In the genomic region with DNA sequence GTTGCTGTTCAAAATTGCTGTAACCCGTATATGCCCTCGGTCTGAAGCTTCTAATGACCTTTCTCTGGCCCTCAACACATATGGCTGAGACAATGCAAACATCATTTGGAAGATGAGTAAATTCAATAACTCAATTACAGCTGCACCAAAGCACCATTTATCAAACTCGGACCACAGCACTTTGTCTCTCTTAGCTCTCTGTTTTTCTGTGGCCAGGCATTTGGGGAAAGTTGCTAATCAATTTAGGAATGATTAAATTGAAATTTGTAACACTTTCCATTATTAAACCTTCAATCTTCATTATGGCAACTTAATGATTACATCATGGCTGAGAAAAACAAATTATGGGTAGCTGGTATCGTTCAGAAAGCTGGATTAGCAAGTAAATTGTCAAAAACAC, we compare ENCODE assay signal across 19 cellular contexts.
DNase-seq lines count a peak whose midpoint lies in the region; ATAC-seq and TF ChIP-seq lines count a peak whose summit lies in the region.
"Had no signal": no experiment of that assay in that cellular context is flagged by ENCODE, and none has a peak within 500 bp of the region (broad histone marks: within the 10 kb centered on the region; RNA-seq: fewer than 3 reads in every experiment).

No MANE protein-coding gene starts in this region.

- ATAC-seq in heart right ventricle, result no peak
- ATAC-seq: K562 had no signal

- no peak for TF ChIP-seq CTCF in left ventricle myocardium inferior (IDR thresholded peaks at IDR 0.05; ENCODE audit: borderline replicate concordance)
- TF ChIP-seq CTCF in heart right ventricle (IDR thresholded peaks at IDR 0.05), result no peak
- no peak for TF ChIP-seq CTCF in glutamatergic neuron (IDR thresholded peaks at IDR 0.05; ENCODE audit: partially characterized antibody, unreplicated experiment)
- TF ChIP-seq CTCF in type B pancreatic cell (conservative IDR thresholded peaks at IDR 0.05), result no peak
- TF ChIP-seq CTCF in vagina (IDR thresholded peaks at IDR 0.05), result no peak

- H3K4me3 ChIP-seq in left ventricle myocardium inferior (no peak overlapping the region), heart right ventricle (no peak overlapping the region), vagina (no peak overlapping the region)
- H3K4me3 ChIP-seq: GM23248, K562, MG63, SJSA1 had no signal

- H3K4me1 Mint-ChIP-seq in glutamatergic neuron (ENCODE audit: low read depth, unreplicated experiment), result peaks cover 27% of the 10 kb centered on the region
- peaks cover 58% of the 10 kb centered on the region for H3K4me1 Mint-ChIP-seq in type B pancreatic cell (ENCODE audit: unreplicated experiment)

- H3K9me3 Mint-ChIP-seq in glutamatergic neuron (ENCODE audit: unreplicated experiment), result peaks cover 5% of the 10 kb centered on the region
- peaks cover under 1% of the 10 kb centered on the region for H3K9me3 Mint-ChIP-seq in type B pancreatic cell

- no peak for TF ChIP-seq POLR2A in vagina (IDR thresholded peaks at IDR 0.05)

- no peaks in the 10 kb centered on the region for H3K9me3 ChIP-seq in left ventricle myocardium inferior (replicated peaks)
- H3K9me3 ChIP-seq in heart right ventricle, result peaks cover 0 to 6% (median 0%) of the 10 kb centered on the region in 11 donors
- H3K9me3 ChIP-seq in vagina, result no peaks in the 10 kb centered on the region
- H3K9me3 ChIP-seq: MG63, SJSA1 had no signal

- H3K4me1 ChIP-seq in left ventricle myocardium inferior (peaks cover 64% of the 10 kb centered on the region), heart right ventricle (peaks cover 0 to 39% (median 18%) of the 10 kb centered on the region in 9 donors), vagina (peaks cover 7% of the 10 kb centered on the region)
- H3K4me1 ChIP-seq: SJSA1 had no signal

- H3K27me3 Mint-ChIP-seq in glutamatergic neuron (ENCODE audit: unreplicated experiment), result no peaks in the 10 kb centered on the region
- peaks cover 3% of the 10 kb centered on the region for H3K27me3 Mint-ChIP-seq in type B pancreatic cell

- peak overlapping the region; percentile 31 for H3K27ac ChIP-seq in left ventricle myocardium inferior (replicated peaks)
- peak overlapping the region in 2 of 10 donors; percentile 3 to 34 for H3K27ac ChIP-seq in heart right ventricle
- H3K27ac ChIP-seq in vagina, result no peak overlapping the region
- H3K27ac ChIP-seq: GM23248, SJSA1 had no signal

- no peak for DNase-seq in left ventricle myocardium inferior
- no peak for DNase-seq in heart right ventricle
- DNase-seq in SHP77 treated with DMSO at 0.1 percent for 48 hours (lab: John Stamatoyannopoulos, UW), result peak; percentile 64
- no peak for DNase-seq in glutamatergic neuron
- DNase-seq in type B pancreatic cell (ENCODE audit: extremely low spot score, unreplicated experiment), result no peak
- DNase-seq in epidermal melanocyte (ENCODE audit: insufficient read length, low spot score), result no peak
- no peak for DNase-seq in vagina (ENCODE audit: extremely low spot score in 2 of 2)
- no peak for DNase-seq in NCI-H510A (lab: John Stamatoyannopoulos, UW)
- DNase-seq: GM23248, H9, MG63, NCI-H1436, NCI-H2029, NCI-H510A treated with DMSO at 0.1 percent for 48 hours, NCI-H82, OCI-M1 had no signal

- H3K36me3 Mint-ChIP-seq in glutamatergic neuron (ENCODE audit: unreplicated experiment) (no peaks in the 10 kb centered on the region), type B pancreatic cell (peaks cover 3% of the 10 kb centered on the region)

- WGBS in heart right ventricle, 2 donors, result 67 to 75% methylated on average over 4 of the region's 4 CpGs

- H3K27ac Mint-ChIP-seq in glutamatergic neuron (ENCODE audit: unreplicated experiment), result peak overlapping the region; percentile 26
- no peak overlapping the region for H3K27ac Mint-ChIP-seq in type B pancreatic cell
- H3K27ac Mint-ChIP-seq: B cell had no signal

- intact Hi-C loops in left ventricle myocardium inferior (cut with micrococcal nuclease), result no loop called here
- intact Hi-C loops in heart right ventricle (cut with DNase I), result no loop called here
- intact Hi-C loops in vagina (cut with DNase I), result no loop called here

- H3K4me3 Mint-ChIP-seq in glutamatergic neuron (ENCODE audit: unreplicated experiment) (no peak overlapping the region), type B pancreatic cell (peak overlapping the region; percentile 19)
- H3K4me3 Mint-ChIP-seq: B cell, H9 had no signal

- H3K36me3 ChIP-seq in left ventricle myocardium inferior (no peaks in the 10 kb centered on the region), heart right ventricle (no peaks in the 10 kb centered on the region), vagina (no peaks in the 10 kb centered on the region)
- H3K36me3 ChIP-seq: MG63, SJSA1 had no signal

- H3K27me3 ChIP-seq in left ventricle myocardium inferior (ENCODE audit: low read depth), result no peaks in the 10 kb centered on the region
- H3K27me3 ChIP-seq in heart right ventricle, result no peaks in the 10 kb centered on the region
- H3K27me3 ChIP-seq in vagina, result no peaks in the 10 kb centered on the region
- H3K27me3 ChIP-seq: MG63, SJSA1 had no signal
